Comparison of ENCODE assay signal across 27 cellular contexts in the genomic region with DNA sequence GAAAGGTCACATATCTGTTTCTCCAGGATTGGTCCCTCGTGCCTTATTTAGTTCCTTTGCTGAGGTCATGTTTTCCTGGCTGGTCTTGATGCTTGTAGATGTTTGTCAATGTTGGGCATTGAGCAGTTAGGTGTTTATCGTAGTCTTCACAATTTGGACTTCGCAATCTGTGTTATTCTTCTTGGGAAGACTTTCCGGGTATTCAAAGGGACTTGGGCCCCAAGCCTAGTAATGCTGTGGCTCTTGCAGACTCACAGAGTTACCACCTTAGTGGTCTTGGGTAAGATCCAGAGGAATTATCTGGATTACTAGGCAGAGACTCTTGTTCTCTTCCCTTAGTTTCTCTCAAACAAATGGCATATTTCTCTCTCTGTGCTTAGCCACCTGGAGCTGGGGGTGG.
"Had no signal": no experiment of that assay in that cellular context is flagged by ENCODE, and none has a peak within 500 bp of the region (broad histone marks: within the 10 kb centered on the region; RNA-seq: fewer than 3 reads in every experiment).

No MANE protein-coding gene starts in this region.

- H3K4me3 ChIP-seq: colonic mucosa, coronary artery, dorsolateral prefrontal cortex, esophagus muscularis mucosa, esophagus squamous epithelium, gastrocnemius medialis, gastroesophageal sphincter, heart left ventricle, heart right ventricle had no signal

- H3K4me1 Mint-ChIP-seq: endodermal cell had no signal

- H3K9me3 Mint-ChIP-seq: dendritic cell treated with granulocyte-macrophage colony-stimulating factor and Interleukin-4, amounts not matched to agents 40 ng/mL and 50 ng/mL, for 4 days; effector memory CD8-positive, alpha-beta T cell; endodermal cell had no signal

- H3K27ac Mint-ChIP-seq: dendritic cell treated with granulocyte-macrophage colony-stimulating factor and Interleukin-4, amounts not matched to agents 40 ng/mL and 50 ng/mL, for 4 days; effector memory CD8-positive, alpha-beta T cell; endodermal cell had no signal

- H3K27ac ChIP-seq: colonic mucosa, coronary artery, dorsolateral prefrontal cortex, epithelial cell of prostate, esophagus muscularis mucosa, esophagus squamous epithelium, foreskin keratinocyte, gastrocnemius medialis, gastroesophageal sphincter, heart right ventricle had no signal

- H3K9me3 ChIP-seq: colonic mucosa, esophagus muscularis mucosa, esophagus squamous epithelium, gastrocnemius medialis, heart left ventricle had no signal

- DNase-seq: colonic mucosa; cortex of kidney; dorsolateral prefrontal cortex; effector CD4-positive, alpha-beta T cell; effector CD8-positive, alpha-beta T cell; effector memory CD4-positive, alpha-beta T cell; effector memory CD8-positive, alpha-beta T cell; endodermal cell; erythroblast; esophagus squamous epithelium; foreskin fibroblast; foreskin keratinocyte; foreskin melanocyte; gastrocnemius medialis; glutamatergic neuron; heart left ventricle; heart right ventricle had no signal

- H3K4me3 Mint-ChIP-seq: dendritic cell treated with granulocyte-macrophage colony-stimulating factor and Interleukin-4, amounts not matched to agents 40 ng/mL and 50 ng/mL, for 4 days; effector memory CD8-positive, alpha-beta T cell; endodermal cell had no signal

- ATAC-seq: effector memory CD8-positive, alpha-beta T cell; esophagus mucosa; foreskin keratinocyte; gastrocnemius medialis; gastroesophageal sphincter had no signal

- H3K4me1 ChIP-seq: colonic mucosa, esophagus muscularis mucosa, foreskin keratinocyte, gastrocnemius medialis, gastroesophageal sphincter, heart left ventricle, heart right ventricle had no signal

- FAIRE-seq: colon, endometrium, endothelial cell of umbilical vein, frontal cortex had no signal

- H3K27me3 ChIP-seq: colonic mucosa, dorsolateral prefrontal cortex, esophagus squamous epithelium, gastrocnemius medialis, gastroesophageal sphincter had no signal
